Comparison of ENCODE assay signal across 8 cellular contexts in genomic region chr17:43943769-43944418, GRCh38. TPM values are rescaled to one million over a fixed set of nuclear protein-coding genes. Genes with fewer than 3 reads are reported as not detected.
DNase-seq lines count a peak whose midpoint lies in the region; ATAC-seq and TF ChIP-seq lines count a peak whose summit lies in the region.

No MANE protein-coding gene starts in this region.

- peak overlapping the region; percentile 18 for H2AFZ ChIP-seq in HCT116 (ENCODE audit: low read depth, low read length, poor library complexity, severe bottlenecking)

- H3K4me2 ChIP-seq in HCT116 (ENCODE audit: low read length) = 0 out of 2 replicates have a peak overlapping the region, but pooled peaks have one; percentile 13

- no peak for TF ChIP-seq POLR2A in HCT116 (IDR thresholded peaks at IDR 0.05; ENCODE audit: borderline replicate concordance, extremely low read depth, insufficient read depth, insufficient read length)

- H4K20me1 ChIP-seq in HCT116 (ENCODE audit: insufficient read depth) = no peaks in the 10 kb centered on the region

- H3K27ac ChIP-seq in HCT116 (ENCODE audit: low read depth, low read length) = no peak overlapping the region

- H3K36me3 ChIP-seq in HCT116 (ENCODE audit: control insufficient read depth in 1 of 2, insufficient read depth in 2 of 2, low read length in 2 of 2) = no peaks in the 10 kb centered on the region

- H3K36me3 Mint-ChIP-seq in CD14-positive monocyte = no peaks in the 10 kb centered on the region

- H3K9me3 ChIP-seq in HCT116 (ENCODE audit: control insufficient read depth in 1 of 2, insufficient read depth in 1 of 2, low read depth in 1 of 2, low read length in 2 of 2) = no peaks in the 10 kb centered on the region

- H3K4me1 Mint-ChIP-seq in CD14-positive monocyte = peaks cover 25% of the 10 kb centered on the region

- no peaks in the 10 kb centered on the region for H3K9me3 Mint-ChIP-seq in CD14-positive monocyte

- H3K4me1 ChIP-seq in HCT116 (ENCODE audit: control insufficient read depth in 1 of 2, insufficient read depth in 2 of 2, low read length in 2 of 2) = peaks cover 2 to 25% of the 10 kb centered on the region in 2 experiments; a peak in 3 of 4 replicates

- no peaks in the 10 kb centered on the region for H3K27me3 ChIP-seq in HCT116 (ENCODE audit: insufficient read depth, low read length)

- CTCF ChIA-PET in HCT116 (lab: Charles Lee) = interaction anchor here (0.6 to 2.7 kb wide), 33 partner anchors 8 to 691 kb away, joined by 3 to 40 read pairs (median 4); partner anchors contain the start of genes CD300LG, GRN, MPP2 and NAGS

- H3K9me2 ChIP-seq in HCT116 (ENCODE audit: insufficient read depth) = no peaks in the 10 kb centered on the region

- H3K4me3 Mint-ChIP-seq in CD14-positive monocyte = peak overlapping the region; percentile 53 to 60

- peak; percentile 93 for TF ChIP-seq RAD21 in HCT116 (IDR thresholded peaks at IDR 0.05; ENCODE audit: low read depth)

- H3K27me3 Mint-ChIP-seq in CD14-positive monocyte (ENCODE audit: low read depth in 3 of 3) = peaks cover 10 to 21% (median 20%) of the 10 kb centered on the region in 3 donors

- intact Hi-C loops in CD14-positive monocyte (cut with micrococcal nuclease) (loop anchor here (1.0 to 5.0 kb wide), 5 partner anchors 51 to 223 kb away; no protein-coding TSS in a partner anchor), HCT116 (cut with micrococcal nuclease) (loop anchor here (1.0 kb wide), 2 partner anchors 51 to 97 kb away; no protein-coding TSS in a partner anchor)

- no TSS peak for BruUV-seq in HCT116 (replicated peaks; lab: Mats Ljungman, UMichigan)

- TF ChIP-seq CTCF in CD14-positive monocyte (IDR thresholded peaks at IDR 0.05) (peak; percentile 90), HCT116 (IDR thresholded peaks at IDR 0.05 in 2 of 3, conservative IDR thresholded peaks at IDR 0.05 in 1 of 3; ENCODE audit: borderline replicate concordance in 1 of 3, insufficient read depth in 1 of 3, low read depth in 2 of 3, low read length in 2 of 3) (peak; percentile 89 to 97 (median 93))

- no peak overlapping the region for H3K9ac ChIP-seq in HCT116 (ENCODE audit: low read length)

- peak; percentile 73 for DNase-seq in CD14-positive monocyte (ENCODE audit: low spot score)
- DNase-seq in HCT116 (ENCODE audit: low read depth, low spot score) = peak; percentile 59
- peak; percentile 73 for DNase-seq in NCI-H345 treated with DMSO at 0.1 percent for 48 hours (lab: John Stamatoyannopoulos, UW; ENCODE audit: unreplicated experiment)
- DNase-seq in activated CD4-positive, alpha-beta T cell treated with anti-CD3 and anti-CD28 coated beads for 1 hour = peak; percentile 63
- peak; percentile 63 for DNase-seq in central memory CD4-positive, alpha-beta T cell
- DNase-seq in kidney tubule cell (ENCODE audit: low spot score) = peak; percentile 74
- DNase-seq in stimulated activated CD4-positive, alpha-beta T cell treated with anti-CD3 and anti-CD28 coated beads, Interleukin-2, amount 100 ng/mL, for 4 hours (ENCODE audit: low read depth) = peak; percentile 65

- H3K4me3 ChIP-seq in HCT116 (replicated peaks in 1 of 2; ENCODE audit: low read depth in 1 of 2, low read length in 2 of 2) = no peak overlapping the region

- ATAC-seq in HCT116 (peak; percentile 92), GM18873 (IDR thresholded peaks at IDR 0.05; ENCODE audit: low FRiP score, unreplicated experiment) (no peak)

- POLR2A ChIA-PET in HCT116 (lab: Charles Lee) = interaction anchor here (0.5 to 0.6 kb wide), 2 partner anchors 66 to 575 kb away, joined by 3 read pairs; no protein-coding TSS in a partner anchor

- RAD21 ChIA-PET in HCT116 (lab: Charles Lee; ENCODE audit: low non-redundant PET in 1 of 2, low total read pairs in 2 of 2, uncharacterized antibody in 2 of 2, unreplicated experiment in 2 of 2) = interaction anchor here (0.7 to 1.5 kb wide), 8 partner anchors 18 to 225 kb away, joined by 3 to 9 read pairs (median 6); no protein-coding TSS in a partner anchor

- no peaks in the 10 kb centered on the region for H3K79me2 ChIP-seq in HCT116 (ENCODE audit: insufficient read depth, low read length)

- peak overlapping the region in 2 of 7 donors; percentile 54 to 78 for H3K27ac Mint-ChIP-seq in CD14-positive monocyte

TF ChIP-seq in HCT116, 20 proteins besides CTCF, POLR2A, EP300 and RAD21:
- TF ChIP-seq ZFX (IDR thresholded peaks at IDR 0.05) = no peak
- no peak for TF ChIP-seq EGR1 (IDR thresholded peaks at IDR 0.05; ENCODE audit: low read depth)
- no peak for TF ChIP-seq YY1 (IDR thresholded peaks at IDR 0.05; ENCODE audit: extremely low read depth, insufficient replicate concordance, low read depth, low read length)
- TF ChIP-seq SRF (IDR thresholded peaks at IDR 0.05; ENCODE audit: low read depth) = no peak
- TF ChIP-seq SIN3A (IDR thresholded peaks at IDR 0.05; ENCODE audit: low read depth) = no peak
- no peak for TF ChIP-seq POLR2AphosphoS5 (IDR thresholded peaks at IDR 0.05; ENCODE audit: low read depth, low read length)
- TF ChIP-seq CBX3 (IDR thresholded peaks at IDR 0.05; ENCODE audit: low read depth) = no peak
- no peak for TF ChIP-seq TCF7L2 (IDR thresholded peaks at IDR 0.05; ENCODE audit: borderline replicate concordance, extremely low read depth, insufficient read depth, insufficient read length)
- TF ChIP-seq JUND (IDR thresholded peaks at IDR 0.05) = no peak
- TF ChIP-seq CEBPB (IDR thresholded peaks at IDR 0.05; ENCODE audit: low read depth) = no peak
- no peak for TF ChIP-seq ZBTB33 (IDR thresholded peaks at IDR 0.05; ENCODE audit: extremely low read depth, insufficient replicate concordance, low read length)
- no peak for TF ChIP-seq EZH2 (IDR thresholded peaks at IDR 0.05)
- no peak for TF ChIP-seq MAX (IDR thresholded peaks at IDR 0.05)
- TF ChIP-seq SP1 (IDR thresholded peaks at IDR 0.05; ENCODE audit: low read depth) = no peak
- TF ChIP-seq FOSL1 (IDR thresholded peaks at IDR 0.05; ENCODE audit: low read depth) = no peak
- TF ChIP-seq, protein P1, sequence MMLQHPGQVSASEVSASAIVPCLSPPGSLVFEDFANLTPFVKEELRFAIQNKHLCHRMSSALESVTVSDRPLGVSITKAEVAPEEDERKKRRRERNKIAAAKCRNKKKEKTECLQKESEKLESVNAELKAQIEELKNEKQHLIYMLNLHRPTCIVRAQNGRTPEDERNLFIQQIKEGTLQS (IDR thresholded peaks at IDR 0.05) = no peak
- TF ChIP-seq REST (IDR thresholded peaks at IDR 0.05; ENCODE audit: low read depth) = no peak
- no peak for TF ChIP-seq ELF1 (IDR thresholded peaks at IDR 0.05; ENCODE audit: borderline replicate concordance, low read depth)
- no peak for TF ChIP-seq EZH2phosphoT487 (IDR thresholded peaks at IDR 0.05; ENCODE audit: borderline replicate concordance)
- TF ChIP-seq ZNF274 (IDR thresholded peaks at IDR 0.05; ENCODE audit: low read depth, low read length) = no peak

RNA-seq across cellular contexts. Expression of gene PPY, which starts 1.6 kb away (rescaled TPM):
- not detected for polyA plus RNA-seq in CD14-positive monocyte
- not detected for total RNA-seq in HCT116 (2021; ENCODE audit: unreplicated experiment)
- not detected in 2 replicates for polyA plus RNA-seq in HCT116 (2012)

RNA-seq across cellular contexts. Expression of gene PYY, which starts 9.8 kb away (rescaled TPM):
- not detected for polyA plus RNA-seq in CD14-positive monocyte
- total RNA-seq in HCT116 (2021; ENCODE audit: unreplicated experiment) = 0.52 TPM
- polyA plus RNA-seq in HCT116 (2012) = 0.98 and 1.2 TPM in 2 replicates

RNA-seq across cellular contexts. Expression of gene MPP2, which starts 36.6 kb away (rescaled TPM):
- polyA plus RNA-seq in CD14-positive monocyte = not detected
- 16.4 TPM for total RNA-seq in HCT116 (2021; ENCODE audit: unreplicated experiment)
- 7.5 and 10.2 TPM in 2 replicates for polyA plus RNA-seq in HCT116 (2012)
